1 cellular context compared by ENCODE assay signal in genomic region chr9:127186799-127187198, GRCh38.
TF ChIP-seq lines count a peak whose summit lies in the region.

No MANE protein-coding gene starts in this region.

TF ChIP-seq in GM23338, 12 proteins besides CTCF, POLR2A, EP300 and RAD21 (continued from another document):
- no peak for TF ChIP-seq REST (IDR thresholded peaks at IDR 0.05; ENCODE audit: unreplicated experiment)
